ENCODE assay signal across 18 cellular contexts in the genomic region with DNA sequence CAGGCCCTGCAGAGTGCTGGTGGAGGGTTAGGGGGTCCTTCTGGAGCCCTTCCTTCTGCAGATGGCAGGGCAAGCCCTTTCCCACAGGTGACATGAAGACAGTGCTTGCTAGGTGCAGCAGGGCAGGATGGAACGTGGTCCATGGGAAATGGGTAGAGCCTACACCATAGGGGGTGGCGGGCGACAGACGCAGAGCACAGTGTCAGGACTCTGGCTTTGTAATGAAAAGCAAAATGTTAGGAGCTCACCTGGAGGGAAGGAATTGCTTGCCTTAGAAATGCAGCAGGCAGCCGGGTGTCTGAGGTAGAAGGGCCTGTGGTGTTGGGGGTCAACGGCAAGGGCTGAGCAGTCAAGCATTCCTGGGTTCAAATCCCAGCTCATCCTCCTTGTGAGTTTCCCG. TPM values are rescaled to one million over a fixed set of nuclear protein-coding genes. Genes with fewer than 3 reads are reported as not detected.
DNase-seq lines count a peak whose midpoint lies in the region; FAIRE-seq and TF ChIP-seq lines count a peak whose summit lies in the region.
"Had no signal": no experiment of that assay in that cellular context is flagged by ENCODE, and none has a peak within 500 bp of the region (broad histone marks: within the 10 kb centered on the region; RNA-seq: fewer than 3 reads in every experiment).

No MANE protein-coding gene starts in this region.

- H2BK5ac ChIP-seq in H9 (ENCODE audit: insufficient read length, low read length): no peak overlapping the region

- no peak overlapping the region for H2BK12ac ChIP-seq in H9 (ENCODE audit: insufficient read length, low read depth, low read length)

- H3K36me3 Mint-ChIP-seq in H9 (ENCODE audit: insufficient read depth in 1 of 3, low read depth in 3 of 3): peaks cover 17 to 22% (median 18%) of the 10 kb centered on the region in 3 experiments
- peaks cover 46% of the 10 kb centered on the region for H3K36me3 Mint-ChIP-seq in endodermal cell (ENCODE audit: low read depth)
- H3K36me3 Mint-ChIP-seq: CD4-positive, CD25-positive, alpha-beta regulatory T cell; CD8-positive, alpha-beta memory T cell had no signal

- no peaks in the 10 kb centered on the region for H3K23me2 ChIP-seq in H9 (ENCODE audit: insufficient read length, low read depth, low read length, poor library complexity, severe bottlenecking)

- TF ChIP-seq CTCF in H9 (conservative IDR thresholded peaks at IDR 0.05): no peak
- TF ChIP-seq CTCF in endodermal cell (conservative IDR thresholded peaks at IDR 0.05): no peak
- TF ChIP-seq CTCF in uterus (IDR thresholded peaks at IDR 0.05): no peak
- TF ChIP-seq CTCF in D721Med (IDR thresholded peaks at IDR 0.05; ENCODE audit: insufficient read depth, missing control alignments): no peak

- H2BK20ac ChIP-seq in H9 (ENCODE audit: low read depth, low read length, poor library complexity, severe bottlenecking): no peak overlapping the region

- H2AFZ ChIP-seq in H9 (ENCODE audit: low read length): no peak overlapping the region

- no peaks in the 10 kb centered on the region for H3K79me2 ChIP-seq in H9 (ENCODE audit: insufficient read depth, low read length)

- H3K4me1 ChIP-seq in H9 (ENCODE audit: insufficient read depth, low read length) (peaks cover 10% of the 10 kb centered on the region; the same call in 1 of the 2 replicates), endodermal cell (ENCODE audit: control insufficient read depth, insufficient read depth, low read length) (no peaks in the 10 kb centered on the region), uterus (no peaks in the 10 kb centered on the region)
- H3K4me1 ChIP-seq: BE2C, HAP-1 had no signal

- H2BK15ac ChIP-seq in H9 (ENCODE audit: low read depth, low read length): no peak overlapping the region

- no peak overlapping the region for H3K18ac ChIP-seq in H9 (ENCODE audit: insufficient read length, low read depth, low read length)

- H3K9me3 Mint-ChIP-seq in H9 (no peaks in the 10 kb centered on the region), endodermal cell (peaks cover 9% of the 10 kb centered on the region)
- H3K9me3 Mint-ChIP-seq: CD4-positive, CD25-positive, alpha-beta regulatory T cell; CD8-positive, alpha-beta memory T cell had no signal

- peak overlapping the region; percentile 27 to 68 (median 28); a peak in 4 of 7 replicates for H3K27ac Mint-ChIP-seq in H9
- H3K27ac Mint-ChIP-seq in endodermal cell: no peak overlapping the region
- H3K27ac Mint-ChIP-seq: CD8-positive, alpha-beta memory T cell had no signal

- H4K5ac ChIP-seq in H9 (ENCODE audit: insufficient read length, low read depth, low read length): no peak overlapping the region

- no peaks in the 10 kb centered on the region for H3K36me3 ChIP-seq in endodermal cell (ENCODE audit: control insufficient read depth, insufficient read depth, low read length)
- no peaks in the 10 kb centered on the region for H3K36me3 ChIP-seq in uterus
- H3K36me3 ChIP-seq: BE2C, HAP-1 had no signal

- intact Hi-C loops in uterus (cut with DNase I; ENCODE audit: low total_unique reads): no loop called here

- no peak overlapping the region for H2AK5ac ChIP-seq in H9 (ENCODE audit: insufficient read length, low read length)

- H3K23ac ChIP-seq in H9 (ENCODE audit: insufficient read length, low read depth, low read length): no peak overlapping the region

- no peaks in the 10 kb centered on the region for H3K27me3 Mint-ChIP-seq in H9 (ENCODE audit: low read depth)
- H3K27me3 Mint-ChIP-seq in endodermal cell (ENCODE audit: insufficient read depth): no peaks in the 10 kb centered on the region

- no peak overlapping the region for H3T11ph ChIP-seq in H9 (ENCODE audit: low read length)

- no CpG with 5 or more reads among the region's 7 CpGs for WGBS in H9 (ENCODE audit: extremely low coverage, insufficient read length, low lambda C conversion rate)
- 66 to 77% methylated on average over 7 of the region's 7 CpGs for WGBS in endodermal cell (ENCODE audit: insufficient coverage in 1 of 2, insufficient read length in 1 of 2), 2 experiments

- H3K4ac ChIP-seq in H9 (ENCODE audit: low read depth, low read length): no peak overlapping the region

- no peak for FAIRE-seq in D721Med (lab: Jason Lieb, UNC)
- FAIRE-seq: G401.6, GM12892, GM18507 had no signal

- H3K27ac ChIP-seq in H9 (ENCODE audit: insufficient read length, low read depth, low read length) (no peak overlapping the region), endodermal cell (ENCODE audit: low read depth, low read length) (no peak overlapping the region), uterus (no peak overlapping the region)

- no peak overlapping the region for H4K8ac ChIP-seq in H9 (replicated peaks; ENCODE audit: insufficient read length, low read depth, low read length)

- H3K14ac ChIP-seq in H9 (ENCODE audit: insufficient read depth, low read length): no peak overlapping the region

- H3K4me2 ChIP-seq in H9 (ENCODE audit: insufficient read depth, insufficient read length, low read length): no peak overlapping the region

- no peak overlapping the region for H3K56ac ChIP-seq in H9 (ENCODE audit: insufficient read length, low read depth, low read length)

- H3K27me3 ChIP-seq in H9 (ENCODE audit: insufficient read depth, low read length): no peaks in the 10 kb centered on the region
- no peaks in the 10 kb centered on the region for H3K27me3 ChIP-seq in endodermal cell (ENCODE audit: control insufficient read depth, insufficient read depth, low read length, poor library complexity, severe bottlenecking)
- H3K27me3 ChIP-seq in uterus: no peaks in the 10 kb centered on the region
- H3K27me3 ChIP-seq: BE2C had no signal

- no peaks in the 10 kb centered on the region for H4K20me1 ChIP-seq in H9 (ENCODE audit: control insufficient read depth, insufficient read depth, insufficient read length)

- no peaks in the 10 kb centered on the region for H3K79me1 ChIP-seq in H9 (ENCODE audit: insufficient read depth, low read depth, low read length, poor library complexity, severe bottlenecking)

- H3K4me1 Mint-ChIP-seq in H9 (peaks cover 25 to 26% of the 10 kb centered on the region in 2 experiments), endodermal cell (peaks cover 9% of the 10 kb centered on the region)

- no peaks in the 10 kb centered on the region for H3K9me3 ChIP-seq in H9 (ENCODE audit: control insufficient read depth, low read depth, low read length)
- H3K9me3 ChIP-seq in endodermal cell (ENCODE audit: control insufficient read depth, low read length): no peaks in the 10 kb centered on the region
- no peaks in the 10 kb centered on the region for H3K9me3 ChIP-seq in uterus
- H3K9me3 ChIP-seq: BE2C, HAP-1 had no signal

- no peak overlapping the region for H4K91ac ChIP-seq in H9 (ENCODE audit: insufficient read length, low read depth, low read length)

- H3K4me3 ChIP-seq in endodermal cell (ENCODE audit: low read length) (no peak overlapping the region), uterus (no peak overlapping the region)
- H3K4me3 ChIP-seq: HAP-1 had no signal

- no peak for TF ChIP-seq POLR2A in uterus (IDR thresholded peaks at IDR 0.05)

- no peak overlapping the region for H2BK120ac ChIP-seq in H9 (ENCODE audit: low read depth, low read length, poor library complexity, severe bottlenecking)

- H3K4me3 Mint-ChIP-seq in H9 (no peak overlapping the region), endodermal cell (no peak overlapping the region)
- H3K4me3 Mint-ChIP-seq: CD4-positive, CD25-positive, alpha-beta regulatory T cell; CD8-positive, alpha-beta memory T cell had no signal

- peak; percentile 73 for DNase-seq in H9
- peak; percentile 90 for DNase-seq in endodermal cell
- peak; percentile 72 for DNase-seq in iPS-NIHi7 (ENCODE audit: extremely low spot score)
- DNase-seq in uterus: no peak
- DNase-seq in NCI-H2196 treated with DMSO at 0.1 percent for 48 hours (lab: John Stamatoyannopoulos, UW; ENCODE audit: unreplicated experiment): no peak
- no peak for DNase-seq in D721Med (ENCODE audit: insufficient read length, low spot score)
- DNase-seq in AML-193 (lab: John Stamatoyannopoulos, UW): no peak
- DNase-seq: BE2C; C1 segment of cervical spinal cord; CD4-positive, CD25-positive, alpha-beta regulatory T cell; CD8-positive, alpha-beta memory T cell; COR-L47; KG1 had no signal

- H3K9ac ChIP-seq in H9 (ENCODE audit: extremely low read depth, insufficient read length, low read length) (no peak overlapping the region), endodermal cell (ENCODE audit: extremely low read depth, low read length, poor library complexity, severe bottlenecking) (no peak overlapping the region)

RNA-seq across cellular contexts. Expression of a gene that starts 54.9 kb away (rescaled TPM):
- total RNA-seq in H9 (2021) (29.3 and 35.4 TPM in 2 replicates), endodermal cell (10 to 100 TPM; 45.2 to 51.3 TPM), uterus (1 to 10 TPM in 2 of 4 donors, not detected in 2; 1.8 to 4.4 TPM)
- polyA plus RNA-seq in endodermal cell (2013, experiment 1 of 2): 9.3 TPM
- polyA plus RNA-seq in endodermal cell (2013, experiment 2 of 2): 4.3 TPM
- total RNA-seq: A172 had no signal
- polyA plus RNA-seq: CD8-positive, alpha-beta memory T cell had no signal

Comparison
In these comparisons a context has a peak if more than half of its experiments do, and no peak if none do; other contexts are left out.
1. DNase-seq: peak in H9 (single experiment), endodermal cell (single experiment) and iPS-NIHi7 (single experiment); none in uterus (0 of 2), NCI-H2196 treated with DMSO at 0.1 percent for 48 hours (single experiment), D721Med (single experiment) and AML-193 (0 of 2).